ENCODE assay signal across 9 cellular contexts in the genomic region with DNA sequence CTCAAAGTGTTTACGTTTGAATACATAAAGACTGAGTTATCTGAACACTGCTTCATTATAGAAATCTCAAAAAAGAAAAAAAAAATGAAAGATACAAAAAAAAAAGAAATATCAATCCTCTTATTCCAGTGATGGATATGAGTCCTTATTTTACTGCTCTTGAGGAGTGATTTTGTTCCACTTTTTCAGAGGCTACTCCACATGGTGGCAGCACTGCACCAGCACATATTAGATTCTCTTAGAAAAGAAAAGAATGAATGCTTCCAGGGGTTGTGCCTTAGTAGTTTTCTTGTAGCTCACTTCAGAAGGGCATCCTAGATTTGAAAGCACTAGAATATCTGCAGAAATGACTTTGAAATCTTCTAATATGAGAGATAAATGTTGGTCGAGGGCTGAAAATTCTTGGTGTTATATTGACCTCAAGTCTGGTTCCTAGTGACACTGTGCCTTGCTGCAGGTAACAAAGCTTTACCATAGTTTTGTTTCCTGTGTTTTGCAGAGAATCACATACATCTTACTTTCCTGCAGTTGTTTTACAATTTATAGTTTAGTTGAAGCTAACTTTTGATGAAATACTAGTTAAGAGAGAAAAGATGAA. TPM values are rescaled to one million over a fixed set of nuclear protein-coding genes. Genes with fewer than 3 reads are reported as not detected.
DNase-seq lines count a peak whose midpoint lies in the region; ATAC-seq and TF ChIP-seq lines count a peak whose summit lies in the region.
"Had no signal": no experiment of that assay in that cellular context is flagged by ENCODE, and none has a peak within 500 bp of the region (broad histone marks: within the 10 kb centered on the region; RNA-seq: fewer than 3 reads in every experiment).

No MANE protein-coding gene starts in this region.

- ATAC-seq in GM19452 (IDR thresholded peaks at IDR 0.05; ENCODE audit: unreplicated experiment) = no peak
- ATAC-seq in HG03045 (IDR thresholded peaks at IDR 0.05; ENCODE audit: unreplicated experiment) = no peak

- H3K27me3 ChIP-seq in CD4-positive, alpha-beta memory T cell (ENCODE audit: insufficient read depth, low read length) = no peaks in the 10 kb centered on the region
- H3K27me3 ChIP-seq in H7 (ENCODE audit: control insufficient read depth, insufficient read depth, low read length) (no peaks in the 10 kb centered on the region), stomach (no peaks in the 10 kb centered on the region)

- 55 to 78% (median 71%) methylated on average over 2 of the region's 2 CpGs for WGBS in stomach, 5 donors

- no peaks in the 10 kb centered on the region for H3K4me1 ChIP-seq in CD4-positive, alpha-beta memory T cell (ENCODE audit: insufficient read depth, low read length)
- peaks cover 0 to 38% (median 3%) of the 10 kb centered on the region in 4 donors for H3K4me1 ChIP-seq in stomach

- H3K9me3 Mint-ChIP-seq in CD4-positive, alpha-beta memory T cell = no peaks in the 10 kb centered on the region

- peak in 4 of 5 donors; percentile 16 to 24 (median 20) for DNase-seq in CD4-positive, alpha-beta memory T cell
- peak; percentile 50 for DNase-seq in H7
- peak; percentile 71 for DNase-seq in OCI-M1 (lab: John Stamatoyannopoulos, UW)
- DNase-seq in astrocyte of the spinal cord (ENCODE audit: low read depth, low spot score) = peak; percentile 70
- DNase-seq in islet precursor cell = peak; percentile 73
- peak; percentile 44 for DNase-seq in stomach

- POLR2A ChIA-PET in CD4-positive, alpha-beta memory T cell (lab: Charles Lee; ENCODE audit: partially characterized antibody) = interaction anchor here (0.8 to 1.7 kb wide), 3 partner anchors 18 to 196 kb away, joined by 3 to 5 read pairs (median 4); a partner anchor contains a TSS

- TF ChIP-seq CTCF in astrocyte of the spinal cord (IDR thresholded peaks at IDR 0.05; ENCODE audit: low read depth, low read length) (peak; percentile 73), stomach (IDR thresholded peaks at IDR 0.05) (peak in 4 of 7 experiments; percentile 26 to 49 (median 38))

- H3K9me3 ChIP-seq in CD4-positive, alpha-beta memory T cell (ENCODE audit: control insufficient read depth in 1 of 2, low read length in 2 of 2) = no peaks in the 10 kb centered on the region
- H3K9me3 ChIP-seq in stomach = no peaks in the 10 kb centered on the region

- no peaks in the 10 kb centered on the region for H3K27me3 Mint-ChIP-seq in CD4-positive, alpha-beta memory T cell

- H3K4me3 ChIP-seq in CD4-positive, alpha-beta memory T cell (ENCODE audit: low read length in 2 of 2) = no peak overlapping the region
- H3K4me3 ChIP-seq in H7 (ENCODE audit: insufficient read depth, low read depth, low read length) (no peak overlapping the region), astrocyte of the spinal cord (ENCODE audit: low read depth, low read length) (no peak overlapping the region), stomach (no peak overlapping the region)

- CTCF ChIA-PET in CD4-positive, alpha-beta memory T cell (lab: Charles Lee; ENCODE audit: partially characterized antibody) = interaction anchor here (0.7 to 5.0 kb wide), 29 partner anchors 10 to 493 kb away, joined by 3 to 64 read pairs (median 3); a partner anchor contains a TSS

- H3K27ac ChIP-seq in CD4-positive, alpha-beta memory T cell (ENCODE audit: low read depth, low read length) = no peak overlapping the region
- H3K27ac ChIP-seq in stomach = no peak overlapping the region

- H3K4me3 Mint-ChIP-seq in CD4-positive, alpha-beta memory T cell = no peak overlapping the region

- peaks cover 29% of the 10 kb centered on the region for H3K36me3 ChIP-seq in CD4-positive, alpha-beta memory T cell (ENCODE audit: insufficient read depth, low read length)
- H3K36me3 ChIP-seq in H7 (replicated peaks; ENCODE audit: control insufficient read depth, insufficient read depth, low read length) = peaks cover 6% of the 10 kb centered on the region
- peaks cover 26 to 74% (median 57%) of the 10 kb centered on the region in 4 donors for H3K36me3 ChIP-seq in stomach

- TF ChIP-seq EP300 in stomach (IDR thresholded peaks at IDR 0.05) = no peak

- TF ChIP-seq POLR2A in stomach (IDR thresholded peaks at IDR 0.05) = no peak

- intact Hi-C loops in CD4-positive, alpha-beta memory T cell (cut with micrococcal nuclease) = no loop called here
- intact Hi-C loops in stomach (cut with DNase I; ENCODE audit: low total_unique reads) = loop anchor here (10.0 kb wide), 1 partner anchor 122 kb away; a partner anchor contains a TSS

- in situ Hi-C loops in astrocyte of the spinal cord (cut with HindIII; ENCODE audit: low sequenced_read_pairs) = no loop called here

- peaks cover 19 to 41% of the 10 kb centered on the region in 2 donors for H3K36me3 Mint-ChIP-seq in CD4-positive, alpha-beta memory T cell

- peaks cover 0 to 3% (median 3%) of the 10 kb centered on the region in 4 donors for H3K4me1 Mint-ChIP-seq in CD4-positive, alpha-beta memory T cell

- H3K27ac Mint-ChIP-seq in CD4-positive, alpha-beta memory T cell = peak overlapping the region in 1 of 7 donors; percentile 68

RNA-seq across cellular contexts. Expression of a gene that starts 25.9 kb away (rescaled TPM):
- 100 to 1,000 TPM; 160 to 165 TPM for total RNA-seq in CD4-positive, alpha-beta memory T cell
- 10 to 100 TPM; 54.1 to 75.4 TPM for polyA plus RNA-seq in CD4-positive, alpha-beta memory T cell
- total RNA-seq in H7 (2014; rRNA removed; shearing (Covaris generic)) = 87.1 and 102 TPM in 2 replicates
- 100 to 1,000 TPM in 1 of 5 donors, 10 to 100 TPM in 4; 45.5 to 171 (median 71.0) TPM for total RNA-seq in stomach
- polyA plus RNA-seq in stomach = 10 to 100 TPM; 21.6 to 34.1 (median 32.1) TPM

RNA-seq across cellular contexts. Expression of a gene that starts 34.7 kb away (rescaled TPM):
- total RNA-seq in CD4-positive, alpha-beta memory T cell = 1 to 10 TPM; 8.2 to 8.5 TPM
- polyA plus RNA-seq in CD4-positive, alpha-beta memory T cell = 1 to 10 TPM; 1.3 to 2.8 TPM
- 5.5 and 7.7 TPM in 2 replicates for total RNA-seq in H7 (2014; rRNA removed; shearing (Covaris generic))
- 1 to 10 TPM in 3 of 5 donors, under 1 TPM in 1, not detected in 1; 0.58 to 3.2 (median 2.5) TPM for total RNA-seq in stomach
- polyA plus RNA-seq in stomach = 1 to 10 TPM in 2 of 3 donors, under 1 TPM in 1; 0.76 to 3.1 (median 1.4) TPM

RNA-seq across cellular contexts. Expression of a gene that starts 52.4 kb away (rescaled TPM):
- not detected for total RNA-seq in CD4-positive, alpha-beta memory T cell
- polyA plus RNA-seq in CD4-positive, alpha-beta memory T cell = under 1 TPM in 1 of 2 donors, not detected in 1; 0.18 TPM
- not detected in 2 replicates for total RNA-seq in H7 (2014; rRNA removed; shearing (Covaris generic))
- total RNA-seq in stomach = not detected
- not detected for polyA plus RNA-seq in stomach
- total RNA-seq: lower leg skin had no signal

Comparison
In these comparisons a context has a peak if more than half of its experiments do, and no peak if none do; other contexts are left out.
1. DNase-seq: peak in every context shown above with its lines; median percentile 73 in islet precursor cell; 71 in OCI-M1; 70 in astrocyte of the spinal cord; 50 in H7; 44 in stomach; 20 in CD4-positive, alpha-beta memory T cell.